In genomic region chr15:74373731-74374647, GRCh38 we compare ENCODE assay signal across 8 cellular contexts. TPM values are rescaled to one million over a fixed set of nuclear protein-coding genes. Genes with fewer than 3 reads are reported as not detected.
DNase-seq lines count a peak whose midpoint lies in the region; ATAC-seq lines count a peak whose summit lies in the region.

No MANE protein-coding gene starts in this region.

- H3K27ac ChIP-seq in muscle layer of duodenum (ENCODE audit: low read length): no peak overlapping the region

- peak overlapping the region; percentile 67 to 80 for H3K4me3 ChIP-seq in muscle layer of duodenum (ENCODE audit: low read depth in 1 of 2, low read length in 2 of 2)

- no peaks in the 10 kb centered on the region for H3K36me3 ChIP-seq in muscle layer of duodenum (ENCODE audit: control insufficient read depth in 1 of 2, insufficient read depth in 2 of 2, low read length in 2 of 2)

- ATAC-seq in GM21717 (IDR thresholded peaks at IDR 0.05; ENCODE audit: unreplicated experiment) (peak; percentile 50), esophagus mucosa (peak; percentile 96)

- peaks cover 4 to 8% of the 10 kb centered on the region in 2 donors for H3K4me1 ChIP-seq in muscle layer of duodenum (ENCODE audit: control insufficient read depth in 1 of 2, insufficient read depth in 2 of 2, low read length in 2 of 2)

- H3K27me3 ChIP-seq in muscle layer of duodenum (ENCODE audit: low read depth, low read length): peaks cover 6% of the 10 kb centered on the region

- in situ Hi-C loops in KBM-7 (cut with MboI; ENCODE audit: low pct_unique_long_range_greater_than_20kb, low sequenced_read_pairs): no loop called here

- DNase-seq in DMS153 treated with DMSO at 0.1 percent for 48 hours (lab: John Stamatoyannopoulos, UW; ENCODE audit: unreplicated experiment) (peak; percentile 43), KBM-7 (peak; percentile 97), OCI-M1 (lab: John Stamatoyannopoulos, UW) (peak; percentile 91), activated T-cell treated with anti-CD3 and anti-CD28 coated beads for 48 hours (ENCODE audit: low read depth) (peak; percentile 94)
- DNase-seq in stimulated activated CD8-positive, alpha-beta memory T cell treated with anti-CD3 and anti-CD28 coated beads, Interleukin-7, amount 100 ng/mL, for 1 hour (ENCODE audit: low read depth in 2 of 2): peak; percentile 86 to 88

- H3K9me3 ChIP-seq in muscle layer of duodenum (ENCODE audit: control insufficient read depth in 1 of 2, low read length in 2 of 2): no peaks in the 10 kb centered on the region

RNA-seq across cellular contexts. Expression of gene CYP11A1, which starts 6.5 kb away (rescaled TPM):
- total RNA-seq in esophagus mucosa: 3.2 TPM

RNA-seq across cellular contexts. Expression of gene SEMA7A, which starts 59.8 kb away (rescaled TPM):
- total RNA-seq in esophagus mucosa: 4.0 TPM

Comparison
In these comparisons a context has a peak if more than half of its experiments do, and no peak if none do; other contexts are left out.
1. DNase-seq: peak in every context shown above with its lines; median percentile 97 in KBM-7; 94 in activated T-cell treated with anti-CD3 and anti-CD28 coated beads for 48 hours; 91 in OCI-M1; 87 in stimulated activated CD8-positive, alpha-beta memory T cell treated with anti-CD3 and anti-CD28 coated beads, Interleukin-7, amount 100 ng/mL, for 1 hour; 43 in DMS153 treated with DMSO at 0.1 percent for 48 hours.